Comparison of ENCODE assay signal across 33 cellular contexts in genomic region chr6:22231050-22231449, GRCh38.
"Had no signal": no experiment of that assay in that cellular context is flagged by ENCODE, and none has a peak within 500 bp of the region (broad histone marks: within the 10 kb centered on the region; RNA-seq: fewer than 3 reads in every experiment).

No MANE protein-coding gene starts in this region.

- H3K36me3 Mint-ChIP-seq: activated CD4-positive, alpha-beta memory T cell treated with anti-CD3 and anti-CD28 coated beads for 36 hours; activated CD8-positive, alpha-beta memory T cell treated with anti-CD3 and anti-CD28 coated beads, Interleukin-2, amount 10 ng/mL, durations not matched to agents 7 days and 5 days; activated naive CD4-positive, alpha-beta T cell treated with anti-CD3 and anti-CD28 coated beads, Interleukin-2, amount 10 ng/mL, durations not matched to agents 7 days and 5 days; activated naive CD8-positive, alpha-beta T cell had no signal

- H3K27ac ChIP-seq: body of pancreas, cardiac muscle cell, coronary artery, dorsolateral prefrontal cortex, esophagus muscularis mucosa, gastroesophageal sphincter, heart right ventricle had no signal

- H3K36me3 ChIP-seq: cardiac muscle cell, esophagus muscularis mucosa, gastroesophageal sphincter, heart right ventricle had no signal

- H3K4me3 ChIP-seq: body of pancreas, cardiac muscle cell, coronary artery, dorsolateral prefrontal cortex, esophagus muscularis mucosa, gastroesophageal sphincter, heart right ventricle had no signal

- H3K4me1 ChIP-seq: body of pancreas, esophagus muscularis mucosa, gastroesophageal sphincter had no signal

- H3K27ac Mint-ChIP-seq: activated CD4-positive, alpha-beta memory T cell treated with anti-CD3 and anti-CD28 coated beads for 36 hours; activated CD4-positive, alpha-beta T cell treated with anti-CD3 and anti-CD28 coated beads for 36 hours; activated CD4-positive, alpha-beta T cell treated with anti-CD3 and anti-CD28 coated beads, Interleukin-2, amount 10 ng/mL, durations not matched to agents 24 days and 14 days; activated CD8-positive, alpha-beta memory T cell treated with anti-CD3 and anti-CD28 coated beads, Interleukin-2, amount 10 ng/mL, durations not matched to agents 7 days and 5 days; activated CD8-positive, alpha-beta T cell treated with anti-CD3 and anti-CD28 coated beads, Interleukin-2, amount 10 ng/mL, durations not matched to agents 7 days and 5 days; activated naive CD4-positive, alpha-beta T cell treated with anti-CD3 and anti-CD28 coated beads, Interleukin-2, amount 10 ng/mL, durations not matched to agents 7 days and 5 days; activated naive CD8-positive, alpha-beta T cell; activated T-helper 1 cell treated with anti-CD3 and anti-CD28 coated beads, Interleukin-12 subunit alpha, Interleukin-12 subunit beta, Interleukin-2, Interleukin-4 antibody, amounts not matched to agents 30 ng/mL and 10 ng/mL and 1 ng/mL, durations not matched to agents 14 hours and 24 hours and 36 hours; activated T-helper 2 cell treated with anti-CD3 and anti-CD28 coated beads, Interferon-gamma antibody, Interleukin-2, Interleukin-4, amounts not matched to agents 10 μg/mL and 5 μg/mL and 100 μg/mL, durations not matched to agents 14 hours and 24 hours and 36 hours; dendritic cell treated with granulocyte-macrophage colony-stimulating factor and Interleukin-4, amounts not matched to agents 40 ng/mL and 50 ng/mL, for 4 days; endodermal cell; T-helper 17 cell; T-helper 2 cell treated with Interferon-gamma antibody and Interleukin-4, amounts not matched to agents 5 μg/mL and 100 μg/mL, for 36 hours had no signal

- H3K4me1 Mint-ChIP-seq: activated CD4-positive, alpha-beta T cell treated with anti-CD3 and anti-CD28 coated beads for 36 hours; activated CD4-positive, alpha-beta T cell treated with anti-CD3 and anti-CD28 coated beads, Interleukin-2, amount 10 ng/mL, durations not matched to agents 24 days and 14 days; activated CD8-positive, alpha-beta memory T cell treated with anti-CD3 and anti-CD28 coated beads, Interleukin-2, amount 10 ng/mL, durations not matched to agents 7 days and 5 days; activated naive CD4-positive, alpha-beta T cell treated with anti-CD3 and anti-CD28 coated beads, Interleukin-2, amount 10 ng/mL, durations not matched to agents 7 days and 5 days; central memory CD8-positive, alpha-beta T cell; endodermal cell; T-helper 17 cell had no signal

- DNase-seq: activated CD4-positive, alpha-beta memory T cell treated with anti-CD3 and anti-CD28 coated beads for 36 hours; activated CD4-positive, alpha-beta T cell treated with anti-CD3 and anti-CD28 coated beads for 36 hours; activated CD4-positive, alpha-beta T cell treated with anti-CD3 and anti-CD28 coated beads, Interleukin-2, amount 10 ng/mL, durations not matched to agents 24 days and 14 days; activated CD4-positive, CD25-positive, alpha-beta regulatory T cell; activated CD4-positive, CD25-positive, alpha-beta regulatory T cell treated with anti-CD3 and anti-CD28 coated beads, Interleukin-2, amount 50 U/mL, for 72 hours; activated CD8-positive, alpha-beta memory T cell treated with anti-CD3 and anti-CD28 coated beads, Interleukin-2, amount 10 ng/mL, durations not matched to agents 7 days and 5 days; activated CD8-positive, alpha-beta memory T cell treated with anti-CD3 and anti-CD28 coated beads, Interleukin-2, amount 50 U/mL, for 4 hours; activated CD8-positive, alpha-beta T cell treated with anti-CD3 and anti-CD28 coated beads, Interleukin-2, amount 10 ng/mL, durations not matched to agents 7 days and 5 days; activated effector memory CD4-positive, alpha-beta T cell treated with anti-CD3 and anti-CD28 coated beads, Interleukin-2, amount 50 U/mL, for 16 hours; activated naive CD4-positive, alpha-beta T cell treated with anti-CD3 and anti-CD28 coated beads, Interleukin-2, amount 10 ng/mL, durations not matched to agents 7 days and 5 days; activated T-cell treated with anti-CD3 and anti-CD28 coated beads, Interleukin-2, amount 50 U/mL, for 1 hour; activated T-cell treated with anti-CD3 and anti-CD28 coated beads, Interleukin-2, amount 50 U/mL, for 48 hours; amniotic stem cell; anterior cingulate cortex; body of pancreas; dorsolateral prefrontal cortex; effector memory CD4-positive, alpha-beta T cell; endodermal cell; erythroblast; foreskin melanocyte; heart right ventricle; T-helper 1 cell; T-helper 17 cell had no signal

- H3K9me3 ChIP-seq: body of pancreas, esophagus muscularis mucosa, gastroesophageal sphincter, heart right ventricle had no signal

- H3K27me3 ChIP-seq: body of pancreas, cardiac muscle cell, dorsolateral prefrontal cortex, esophagus muscularis mucosa, gastroesophageal sphincter, heart right ventricle had no signal

- H3K4me3 Mint-ChIP-seq: activated CD4-positive, alpha-beta memory T cell treated with anti-CD3 and anti-CD28 coated beads for 36 hours; activated CD4-positive, alpha-beta T cell treated with anti-CD3 and anti-CD28 coated beads for 36 hours; activated CD4-positive, alpha-beta T cell treated with anti-CD3 and anti-CD28 coated beads, Interleukin-2, amount 10 ng/mL, durations not matched to agents 24 days and 14 days; activated CD8-positive, alpha-beta memory T cell treated with anti-CD3 and anti-CD28 coated beads, Interleukin-2, amount 10 ng/mL, durations not matched to agents 7 days and 5 days; activated CD8-positive, alpha-beta T cell treated with anti-CD3 and anti-CD28 coated beads, Interleukin-2, amount 10 ng/mL, durations not matched to agents 7 days and 5 days; activated naive CD4-positive, alpha-beta T cell treated with anti-CD3 and anti-CD28 coated beads, Interleukin-2, amount 10 ng/mL, durations not matched to agents 7 days and 5 days; activated naive CD8-positive, alpha-beta T cell; activated T-helper 1 cell treated with anti-CD3 and anti-CD28 coated beads, Interleukin-12 subunit alpha, Interleukin-12 subunit beta, Interleukin-2, Interleukin-4 antibody, amounts not matched to agents 30 ng/mL and 10 ng/mL and 1 ng/mL, durations not matched to agents 14 hours and 24 hours and 36 hours; central memory CD8-positive, alpha-beta T cell; dendritic cell treated with granulocyte-macrophage colony-stimulating factor and Interleukin-4, amounts not matched to agents 40 ng/mL and 50 ng/mL, for 4 days; endodermal cell; T-helper 17 cell; T-helper 2 cell treated with Interferon-gamma antibody and Interleukin-4, amounts not matched to agents 5 μg/mL and 100 μg/mL, for 36 hours had no signal

- H3K9me3 Mint-ChIP-seq: activated CD4-positive, alpha-beta memory T cell treated with anti-CD3 and anti-CD28 coated beads for 36 hours; activated CD4-positive, alpha-beta T cell treated with anti-CD3 and anti-CD28 coated beads, Interleukin-2, amount 10 ng/mL, durations not matched to agents 24 days and 14 days; activated T-helper 1 cell treated with anti-CD3 and anti-CD28 coated beads, Interleukin-12 subunit alpha, Interleukin-12 subunit beta, Interleukin-2, Interleukin-4 antibody, amounts not matched to agents 30 ng/mL and 10 ng/mL and 1 ng/mL, durations not matched to agents 14 hours and 24 hours and 36 hours; T-helper 2 cell treated with Interferon-gamma antibody and Interleukin-4, amounts not matched to agents 5 μg/mL and 100 μg/mL, for 36 hours had no signal

- H3K27me3 Mint-ChIP-seq: activated CD4-positive, alpha-beta memory T cell treated with anti-CD3 and anti-CD28 coated beads for 36 hours; activated CD4-positive, alpha-beta T cell treated with anti-CD3 and anti-CD28 coated beads for 36 hours; activated CD4-positive, alpha-beta T cell treated with anti-CD3 and anti-CD28 coated beads, Interleukin-2, amount 10 ng/mL, durations not matched to agents 24 days and 14 days; activated CD8-positive, alpha-beta memory T cell treated with anti-CD3 and anti-CD28 coated beads, Interleukin-2, amount 10 ng/mL, durations not matched to agents 7 days and 5 days; activated naive CD4-positive, alpha-beta T cell treated with anti-CD3 and anti-CD28 coated beads, Interleukin-2, amount 10 ng/mL, durations not matched to agents 7 days and 5 days; activated naive CD8-positive, alpha-beta T cell; central memory CD8-positive, alpha-beta T cell; dendritic cell treated with granulocyte-macrophage colony-stimulating factor and Interleukin-4, amounts not matched to agents 40 ng/mL and 50 ng/mL, for 4 days; T-helper 17 cell had no signal
